In genomic region chr7:69596056-69596455, GRCh38 we compare ENCODE assay signal across 26 cellular contexts. TPM values are rescaled to one million over a fixed set of nuclear protein-coding genes. Genes with fewer than 3 reads are reported as not detected.
DNase-seq lines count a peak whose midpoint lies in the region; ATAC-seq and TF ChIP-seq lines count a peak whose summit lies in the region.
"Had no signal": no experiment of that assay in that cellular context is flagged by ENCODE, and none has a peak within 500 bp of the region (broad histone marks: within the 10 kb centered on the region; RNA-seq: fewer than 3 reads in every experiment).

No MANE protein-coding gene starts in this region.

- WGBS in esophagus muscularis mucosa = 88% methylated on average over 7 of the region's 7 CpGs

- H3K4me3 Mint-ChIP-seq in MCF 10A (ENCODE audit: unreplicated experiment) (no peak overlapping the region), neural crest cell (peak overlapping the region; percentile 92)
- H3K4me3 Mint-ChIP-seq: stimulated activated memory B cell treated with anti-CD40 and anti-IgM and Interleukin-4, amounts not matched to agents 10 μg/mL and 1 μg/mL and 100 μg/mL, for 72 hours had no signal

- H3K27ac ChIP-seq in breast epithelium = peak overlapping the region; percentile 93 to 98
- H3K27ac ChIP-seq in esophagus muscularis mucosa (replicated peaks in 1 of 4) = peak overlapping the region; percentile 93 to 94 (median 93)
- H3K27ac ChIP-seq in tibial artery = peak overlapping the region; percentile 78 to 86
- H3K27ac ChIP-seq: hepatocyte, PC-9 had no signal

- intact Hi-C loops in breast epithelium (cut with DNase I; ENCODE audit: low total_unique reads) = no loop called here
- intact Hi-C loops in MCF 10A (cut with micrococcal nuclease) = no loop called here
- intact Hi-C loops in esophagus muscularis mucosa (cut with DNase I) = loop anchor here (10.0 kb wide), 1 partner anchor 1099 kb away; no protein-coding TSS in a partner anchor
- intact Hi-C loops in tibial artery (cut with DNase I; ENCODE audit: low total_unique reads) = no loop called here

- TF ChIP-seq POLR2A in breast epithelium (IDR thresholded peaks at IDR 0.05) = no peak
- TF ChIP-seq POLR2A in esophagus muscularis mucosa (IDR thresholded peaks at IDR 0.05; ENCODE audit: low read depth) = no peak

- H3K36me3 Mint-ChIP-seq in MCF 10A (ENCODE audit: insufficient read depth, unreplicated experiment) = no peaks in the 10 kb centered on the region
- H3K36me3 Mint-ChIP-seq in neural crest cell (ENCODE audit: low read depth) = no peaks in the 10 kb centered on the region
- H3K36me3 Mint-ChIP-seq: CD4-positive, CD25-positive, alpha-beta regulatory T cell; stimulated activated memory B cell treated with anti-CD40 and anti-IgM and Interleukin-4, amounts not matched to agents 10 μg/mL and 1 μg/mL and 100 μg/mL, for 72 hours had no signal

- no peak for DNase-seq in breast epithelium (ENCODE audit: low spot score in 2 of 2)
- DNase-seq in MCF 10A (ENCODE audit: unreplicated experiment) = no peak
- no peak for DNase-seq in esophagus muscularis mucosa (ENCODE audit: extremely low spot score)
- DNase-seq in neural crest cell (ENCODE audit: low read depth, low spot score) = no peak
- no peak for DNase-seq in tibial artery
- DNase-seq in stimulated activated CD4-positive, alpha-beta T cell treated with anti-CD3 and anti-CD28 coated beads, Interleukin-1b, Interleukin-23, amount 100 ng/mL, for 48 hours = no peak
- DNase-seq: 8988T; activated T-cell treated with anti-CD3 and anti-CD28 coated beads, Interleukin-2, amount 50 U/mL, for 48 hours; CD4-positive, CD25-positive, alpha-beta regulatory T cell; foreskin melanocyte; HCEC 1CT; Kasumi-1; left cardiac atrium; mammary epithelial cell; MV-4-11; NCI-H1436; NCI-H2081; NCI-H2227 treated with DMSO at 0.1 percent for 48 hours; NCI-H526 treated with DMSO at 0.1 percent for 48 hours; PC-9; SK-N-SH had no signal

- H3K27me3 ChIP-seq in breast epithelium = no peaks in the 10 kb centered on the region
- no peaks in the 10 kb centered on the region for H3K27me3 ChIP-seq in esophagus muscularis mucosa
- H3K27me3 ChIP-seq in tibial artery = no peaks in the 10 kb centered on the region

- H3K4me1 Mint-ChIP-seq in MCF 10A (ENCODE audit: insufficient read depth, unreplicated experiment) (no peaks in the 10 kb centered on the region), neural crest cell (peaks cover 18% of the 10 kb centered on the region)
- H3K4me1 Mint-ChIP-seq: stimulated activated memory B cell treated with anti-CD40 and anti-IgM and Interleukin-4, amounts not matched to agents 10 μg/mL and 1 μg/mL and 100 μg/mL, for 72 hours had no signal

- no peaks in the 10 kb centered on the region for H3K27me3 Mint-ChIP-seq in MCF 10A (ENCODE audit: insufficient read depth, unreplicated experiment)
- H3K27me3 Mint-ChIP-seq in neural crest cell (ENCODE audit: low read depth) = peaks cover 55% of the 10 kb centered on the region
- H3K27me3 Mint-ChIP-seq: stimulated activated memory B cell treated with anti-CD40 and anti-IgM and Interleukin-4, amounts not matched to agents 10 μg/mL and 1 μg/mL and 100 μg/mL, for 72 hours had no signal

- no peaks in the 10 kb centered on the region for H3K36me3 ChIP-seq in breast epithelium
- H3K36me3 ChIP-seq in esophagus muscularis mucosa = no peaks in the 10 kb centered on the region
- no peaks in the 10 kb centered on the region for H3K36me3 ChIP-seq in tibial artery

- TF ChIP-seq CTCF in breast epithelium (IDR thresholded peaks at IDR 0.05) (no peak), MCF 10A (IDR thresholded peaks at IDR 0.05; ENCODE audit: unreplicated experiment) (no peak), esophagus muscularis mucosa (IDR thresholded peaks at IDR 0.05) (no peak), neural crest cell (conservative IDR thresholded peaks at IDR 0.05) (no peak), tibial artery (IDR thresholded peaks at IDR 0.05) (no peak)

- H3K27ac Mint-ChIP-seq in MCF 10A (ENCODE audit: low read depth, unreplicated experiment) = no peak overlapping the region
- no peak overlapping the region for H3K27ac Mint-ChIP-seq in neural crest cell (ENCODE audit: unreplicated experiment)

- H3K9me3 ChIP-seq in breast epithelium (no peaks in the 10 kb centered on the region), esophagus muscularis mucosa (no peaks in the 10 kb centered on the region), tibial artery (peaks cover 0 to 4% (median 0%) of the 10 kb centered on the region in 3 donors)
- H3K9me3 ChIP-seq: SK-N-SH had no signal

- POLR2A ChIA-PET in MCF 10A (lab: Yijun Ruan, JAX) = no interaction called here

- no TSS peak for BruUV-seq in MCF 10A (replicated peaks; lab: Mats Ljungman, UMichigan)

- H3K9me3 Mint-ChIP-seq in MCF 10A (ENCODE audit: unreplicated experiment) (peaks cover 7% of the 10 kb centered on the region), neural crest cell (no peaks in the 10 kb centered on the region)

- ATAC-seq in GM18867 (IDR thresholded peaks at IDR 0.05; ENCODE audit: unreplicated experiment) (no peak), HG03432 (IDR thresholded peaks at IDR 0.05; ENCODE audit: unreplicated experiment) (no peak)
- ATAC-seq: left cardiac atrium; Right ventricle myocardium inferior; stimulated activated memory B cell treated with anti-CD40 and anti-IgM and Interleukin-4, amounts not matched to agents 10 μg/mL and 1 μg/mL and 100 μg/mL, for 72 hours had no signal

- TF ChIP-seq EP300 in esophagus muscularis mucosa (IDR thresholded peaks at IDR 0.05) = no peak

- H3K4me1 ChIP-seq in breast epithelium = peaks cover 0 to 4% of the 10 kb centered on the region in 2 donors
- peaks cover 15 to 26% (median 26%) of the 10 kb centered on the region in 4 donors for H3K4me1 ChIP-seq in esophagus muscularis mucosa
- peaks cover 0 to 34% (median 12%) of the 10 kb centered on the region in 4 donors for H3K4me1 ChIP-seq in tibial artery

- H3K4me3 ChIP-seq in breast epithelium = no peak overlapping the region
- no peak overlapping the region for H3K4me3 ChIP-seq in esophagus muscularis mucosa
- no peak overlapping the region for H3K4me3 ChIP-seq in tibial artery
- H3K4me3 ChIP-seq: hepatocyte, PC-9 had no signal

- CTCF ChIA-PET in MCF 10A (lab: Yijun Ruan, JAX) = interaction anchor here (0.6 to 1.2 kb wide), 2 partner anchors 9 to 25 kb away, joined by 3 to 5 read pairs; no protein-coding TSS in a partner anchor

RNA-seq across cellular contexts. Expression of gene AUTS2, which starts 2.2 kb away (rescaled TPM):
- total RNA-seq in breast epithelium = 10 to 100 TPM; 31.5 to 94.3 (median 81.3) TPM
- total RNA-seq in MCF 10A (2022) = 1.3 and 1.8 TPM in 2 replicates
- total RNA-seq in esophagus muscularis mucosa = 10 to 100 TPM; 18.5 to 44.9 (median 34.2) TPM
- total RNA-seq in neural crest cell = 148 and 152 TPM in 2 replicates
- total RNA-seq: PC-9 had no signal
